8 cellular contexts compared by ENCODE assay signal in genomic region chr7:47435889-47436312, GRCh38.
DNase-seq lines count a peak whose midpoint lies in the region; ATAC-seq lines count a peak whose summit lies in the region.

No MANE protein-coding gene starts in this region.

- peak overlapping the region in 1 of 2 donors; percentile 83 for H3K27ac Mint-ChIP-seq in stimulated activated naive CD8-positive, alpha-beta T cell treated with anti-CD3 and anti-CD28 coated beads, Interleukin-15, amount 100 ng/mL, for 72 hours

- in situ Hi-C loops in G401 (cut with HindIII; ENCODE audit: low sequenced_read_pairs) = no loop called here

- H3K4me1 Mint-ChIP-seq in stimulated activated naive CD8-positive, alpha-beta T cell treated with anti-CD3 and anti-CD28 coated beads, Interleukin-15, amount 100 ng/mL, for 72 hours = no peaks in the 10 kb centered on the region

- no peaks in the 10 kb centered on the region for H3K9me3 Mint-ChIP-seq in stimulated activated naive CD8-positive, alpha-beta T cell treated with anti-CD3 and anti-CD28 coated beads, Interleukin-15, amount 100 ng/mL, for 72 hours

- no peak overlapping the region for H3K4me3 Mint-ChIP-seq in stimulated activated naive CD8-positive, alpha-beta T cell treated with anti-CD3 and anti-CD28 coated beads, Interleukin-15, amount 100 ng/mL, for 72 hours

- DNase-seq in G401 (ENCODE audit: low spot score) (peak; percentile 85), LoVo (ENCODE audit: low spot score) (peak; percentile 39), astrocyte of the hippocampus (ENCODE audit: low read depth, low spot score) (peak; percentile 84), iPS DF 4.7 (ENCODE audit: extremely low read depth, low spot score) (peak; percentile 16)
- no peak for DNase-seq in stimulated activated naive CD8-positive, alpha-beta T cell treated with anti-CD3 and anti-CD28 coated beads, Interleukin-15, amount 100 ng/mL, for 72 hours

- no peaks in the 10 kb centered on the region for H3K27me3 Mint-ChIP-seq in stimulated activated naive CD8-positive, alpha-beta T cell treated with anti-CD3 and anti-CD28 coated beads, Interleukin-15, amount 100 ng/mL, for 72 hours

- peak; percentile 39 for ATAC-seq in stimulated activated naive CD8-positive, alpha-beta T cell treated with anti-CD3 and anti-CD28 coated beads, Interleukin-15, amount 100 ng/mL, for 72 hours
- no peak for ATAC-seq in HG02759 (IDR thresholded peaks at IDR 0.05; ENCODE audit: unreplicated experiment)
- no peak for ATAC-seq in HG03280 (IDR thresholded peaks at IDR 0.05; ENCODE audit: unreplicated experiment)
- no peak for ATAC-seq in HG03045 (IDR thresholded peaks at IDR 0.05; ENCODE audit: unreplicated experiment)

Comparison
In these comparisons a context has a peak if more than half of its experiments do, and no peak if none do; other contexts are left out.
1. DNase-seq: peak in G401 (single experiment), LoVo (single experiment), astrocyte of the hippocampus (single experiment) and iPS DF 4.7 (single experiment); none in stimulated activated naive CD8-positive, alpha-beta T cell treated with anti-CD3 and anti-CD28 coated beads, Interleukin-15, amount 100 ng/mL, for 72 hours (0 of 2).